Comparison of ENCODE assay signal across 1 cellular context in the genomic region with DNA sequence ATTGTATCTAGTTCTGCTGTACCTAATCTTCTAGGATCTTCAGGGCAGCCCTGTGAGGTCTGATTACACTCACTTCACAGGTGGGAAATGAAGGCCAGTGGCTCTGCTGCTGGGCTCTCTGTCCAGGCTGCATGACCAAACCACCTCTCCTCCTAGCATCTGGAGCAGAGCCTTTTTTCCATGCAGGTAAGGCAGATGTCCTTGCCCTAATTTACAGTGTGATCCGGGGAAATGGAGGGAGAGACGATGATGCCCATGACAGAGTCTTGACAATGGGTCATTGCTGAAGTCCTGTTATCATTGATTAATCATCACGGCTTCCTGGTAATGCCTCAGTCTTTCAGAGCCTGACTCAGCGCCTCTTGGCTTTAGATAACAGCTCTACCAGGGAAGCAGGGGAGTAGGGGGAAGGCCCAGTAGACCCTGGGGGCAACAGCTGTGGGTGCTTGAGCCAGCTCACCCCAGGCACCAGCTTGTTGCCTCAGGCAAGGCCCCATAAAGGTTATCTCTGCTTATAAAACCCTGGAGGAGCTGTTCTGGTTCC.
TF ChIP-seq lines count a peak whose summit lies in the region.

No MANE protein-coding gene starts in this region.

TF ChIP-seq in H1, 55 proteins besides CTCF, POLR2A, EP300 and RAD21:
- TF ChIP-seq NRF1 (IDR thresholded peaks at IDR 0.05; ENCODE audit: low read depth, low read length) = no peak
- no peak for TF ChIP-seq BCL11A (IDR thresholded peaks at IDR 0.05; ENCODE audit: low read depth in 2 of 2, low read length in 2 of 2)
- TF ChIP-seq, protein P1, sequence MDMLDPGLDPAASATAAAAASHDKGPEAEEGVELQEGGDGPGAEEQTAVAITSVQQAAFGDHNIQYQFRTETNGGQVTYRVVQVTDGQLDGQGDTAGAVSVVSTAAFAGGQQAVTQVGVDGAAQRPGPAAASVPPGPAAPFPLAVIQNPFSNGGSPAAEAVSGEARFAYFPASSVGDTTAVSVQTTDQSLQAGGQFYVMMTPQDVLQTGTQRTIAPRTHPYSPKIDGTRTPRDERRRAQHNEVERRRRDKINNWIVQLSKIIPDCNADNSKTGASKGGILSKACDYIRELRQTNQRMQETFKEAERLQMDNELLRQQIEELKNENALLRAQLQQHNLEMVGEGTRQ (IDR thresholded peaks at IDR 0.05; ENCODE audit: low read length) = no peak
- TF ChIP-seq SP1 (IDR thresholded peaks at IDR 0.05; ENCODE audit: low read depth, low read length) = no peak
